Comparison of ENCODE assay signal across 8 cellular contexts in the genomic region with DNA sequence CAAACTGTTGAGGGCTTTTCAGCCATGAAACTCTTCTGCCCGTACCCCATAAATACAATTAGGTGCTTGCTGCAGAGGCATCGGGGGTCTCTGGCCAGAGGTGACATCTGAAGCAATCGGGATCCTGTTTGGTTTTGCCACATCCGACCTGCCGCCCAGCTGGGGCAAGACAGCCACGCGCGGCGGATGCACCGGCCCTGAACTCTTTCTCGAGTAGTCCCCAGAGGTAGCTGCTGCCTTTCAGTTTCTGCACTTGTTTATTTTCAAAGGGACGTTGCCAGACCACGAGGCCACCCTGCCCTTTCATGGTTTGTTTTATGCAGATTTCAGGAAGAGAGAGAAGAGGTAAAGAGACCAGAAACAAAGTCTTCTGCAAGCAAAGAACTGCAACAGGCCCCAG. TPM values are rescaled to one million over a fixed set of nuclear protein-coding genes. Genes with fewer than 3 reads are reported as not detected.
DNase-seq lines count a peak whose midpoint lies in the region; ATAC-seq and TF ChIP-seq lines count a peak whose summit lies in the region.

No MANE protein-coding gene starts in this region.

- BruUV-seq in mammary epithelial cell (replicated peaks; lab: Mats Ljungman, UMichigan): no TSS peak

- peak overlapping the region in 7 of 8 donors; percentile 21 to 81 (median 72) for H3K4me3 Mint-ChIP-seq in CD4-positive, alpha-beta memory T cell
- H3K4me3 Mint-ChIP-seq in activated T-helper 2 cell treated with anti-CD3 and anti-CD28 coated beads, Interferon-gamma antibody, Interleukin-2, Interleukin-4, amounts not matched to agents 10 μg/mL and 5 μg/mL and 100 μg/mL, durations not matched to agents 14 hours and 24 hours and 36 hours (ENCODE audit: low read depth): no peak overlapping the region
- peak overlapping the region; percentile 64 to 83 (median 76) for H3K4me3 Mint-ChIP-seq in naive thymus-derived CD4-positive, alpha-beta T cell

- no peak overlapping the region for H3K4me2 ChIP-seq in mammary epithelial cell (ENCODE audit: insufficient read depth, low read depth, low read length)

- no peak for TF ChIP-seq CTCF in mammary epithelial cell (conservative IDR thresholded peaks at IDR 0.05 in 1 of 2, IDR thresholded peaks at IDR 0.05 in 1 of 2; ENCODE audit: extremely low read depth in 1 of 2, insufficient read depth in 1 of 2, low read depth in 1 of 2, low read length in 2 of 2)

- no peaks in the 10 kb centered on the region for H3K27me3 ChIP-seq in CD4-positive, alpha-beta memory T cell (ENCODE audit: insufficient read depth, low read length)
- H3K27me3 ChIP-seq in naive thymus-derived CD4-positive, alpha-beta T cell (ENCODE audit: control insufficient read depth in 2 of 2, insufficient read depth in 2 of 2, low read length in 2 of 2): no peaks in the 10 kb centered on the region
- H3K27me3 ChIP-seq in mammary epithelial cell (ENCODE audit: insufficient read depth, low read length): no peaks in the 10 kb centered on the region

- no peak overlapping the region for H2AFZ ChIP-seq in mammary epithelial cell (ENCODE audit: low read depth, low read length)

- peak overlapping the region in 5 of 7 donors; percentile 4 to 84 (median 23) for H3K27ac Mint-ChIP-seq in CD4-positive, alpha-beta memory T cell
- no peak overlapping the region for H3K27ac Mint-ChIP-seq in activated T-helper 2 cell treated with anti-CD3 and anti-CD28 coated beads, Interferon-gamma antibody, Interleukin-2, Interleukin-4, amounts not matched to agents 10 μg/mL and 5 μg/mL and 100 μg/mL, durations not matched to agents 14 hours and 24 hours and 36 hours
- peak overlapping the region; percentile 12 to 86 (median 51) for H3K27ac Mint-ChIP-seq in naive thymus-derived CD4-positive, alpha-beta T cell

- no peaks in the 10 kb centered on the region for H3K79me2 ChIP-seq in mammary epithelial cell (ENCODE audit: insufficient read depth, low read length)

- H3K4me3 ChIP-seq in CD4-positive, alpha-beta memory T cell (ENCODE audit: low read length in 2 of 2): no peak overlapping the region
- H3K4me3 ChIP-seq in naive thymus-derived CD4-positive, alpha-beta T cell (ENCODE audit: low read length): peak overlapping the region; percentile 27
- no peak overlapping the region for H3K4me3 ChIP-seq in mammary epithelial cell (replicated peaks in 1 of 3; ENCODE audit: insufficient read depth in 1 of 3, low read depth in 2 of 3, low read length in 3 of 3)

- peak; percentile 87 for ATAC-seq in GM19351 (IDR thresholded peaks at IDR 0.05; ENCODE audit: unreplicated experiment)
- peak; percentile 89 for ATAC-seq in HG03439 (IDR thresholded peaks at IDR 0.05; ENCODE audit: unreplicated experiment)
- ATAC-seq in naive thymus-derived CD4-positive, alpha-beta T cell: peak; percentile 45

- peaks cover 11 to 12% (median 11%) of the 10 kb centered on the region in 4 donors for H3K4me1 Mint-ChIP-seq in CD4-positive, alpha-beta memory T cell
- H3K4me1 Mint-ChIP-seq in activated T-helper 2 cell treated with anti-CD3 and anti-CD28 coated beads, Interferon-gamma antibody, Interleukin-2, Interleukin-4, amounts not matched to agents 10 μg/mL and 5 μg/mL and 100 μg/mL, durations not matched to agents 14 hours and 24 hours and 36 hours (ENCODE audit: low read depth): peaks cover 12% of the 10 kb centered on the region
- peaks cover 17 to 26% (median 22%) of the 10 kb centered on the region in 7 donors for H3K4me1 Mint-ChIP-seq in naive thymus-derived CD4-positive, alpha-beta T cell

- intact Hi-C loops in CD4-positive, alpha-beta memory T cell (cut with micrococcal nuclease): no loop called here
- intact Hi-C loops in activated T-helper 2 cell treated with anti-CD3 and anti-CD28 coated beads, Interferon-gamma antibody, Interleukin-2, Interleukin-4, amounts not matched to agents 10 μg/mL and 5 μg/mL and 100 μg/mL, durations not matched to agents 14 hours and 24 hours and 36 hours (cut with micrococcal nuclease): no loop called here
- intact Hi-C loops in naive thymus-derived CD4-positive, alpha-beta T cell (cut with micrococcal nuclease): loop anchor here in 1 of 2 donors (1.0 to 5.0 kb wide), 2 partner anchors 10 to 34 kb away; partner anchors contain the start of gene MLXIP
- intact Hi-C loops in mammary epithelial cell (cut with micrococcal nuclease): no loop called here

- no peaks in the 10 kb centered on the region for H4K20me1 ChIP-seq in mammary epithelial cell (ENCODE audit: insufficient read depth, low read length)

- POLR2A ChIA-PET in CD4-positive, alpha-beta memory T cell (lab: Charles Lee; ENCODE audit: partially characterized antibody): interaction anchor here (0.7 to 1.5 kb wide), 2 partner anchors 10 to 48 kb away, joined by 3 to 8 read pairs; partner anchors contain the start of gene MLXIP
- POLR2A ChIA-PET in naive thymus-derived CD4-positive, alpha-beta T cell (lab: Charles Lee): interaction anchor here (0.6 to 1.5 kb wide), 3 partner anchors 10 to 39 kb away, joined by 3 to 4 read pairs (median 4); partner anchors contain the start of gene MLXIP

- no peaks in the 10 kb centered on the region for H3K36me3 ChIP-seq in CD4-positive, alpha-beta memory T cell (ENCODE audit: insufficient read depth, low read length)
- H3K36me3 ChIP-seq in naive thymus-derived CD4-positive, alpha-beta T cell (ENCODE audit: control insufficient read depth in 2 of 3, insufficient read depth in 3 of 3, low read length in 3 of 3): no peaks in the 10 kb centered on the region
- no peaks in the 10 kb centered on the region for H3K36me3 ChIP-seq in mammary epithelial cell (ENCODE audit: insufficient read depth, low read length)

- no peaks in the 10 kb centered on the region for H3K36me3 Mint-ChIP-seq in CD4-positive, alpha-beta memory T cell
- no peaks in the 10 kb centered on the region for H3K36me3 Mint-ChIP-seq in activated T-helper 2 cell treated with anti-CD3 and anti-CD28 coated beads, Interferon-gamma antibody, Interleukin-2, Interleukin-4, amounts not matched to agents 10 μg/mL and 5 μg/mL and 100 μg/mL, durations not matched to agents 14 hours and 24 hours and 36 hours (ENCODE audit: low read depth)
- H3K36me3 Mint-ChIP-seq in naive thymus-derived CD4-positive, alpha-beta T cell: peaks cover 0 to 3% (median 0%) of the 10 kb centered on the region in 5 donors

- dilution Hi-C loops in mammary epithelial cell (cut with HindIII; ENCODE audit: low sequenced_read_pairs): loop anchor here (5.0 to 10.0 kb wide), 2 partner anchors 97 to 101 kb away; no protein-coding TSS in a partner anchor

- H3K9me3 Mint-ChIP-seq in CD4-positive, alpha-beta memory T cell: no peaks in the 10 kb centered on the region
- no peaks in the 10 kb centered on the region for H3K9me3 Mint-ChIP-seq in activated T-helper 2 cell treated with anti-CD3 and anti-CD28 coated beads, Interferon-gamma antibody, Interleukin-2, Interleukin-4, amounts not matched to agents 10 μg/mL and 5 μg/mL and 100 μg/mL, durations not matched to agents 14 hours and 24 hours and 36 hours
- peaks cover 0 to 2% (median 0%) of the 10 kb centered on the region in 11 donors for H3K9me3 Mint-ChIP-seq in naive thymus-derived CD4-positive, alpha-beta T cell

- WGBS in mammary epithelial cell (ENCODE audit: low coverage, missing lambda C conversion rate): 92% methylated on average over 10 of the region's 13 CpGs

- in situ Hi-C loops in mammary epithelial cell (cut with MboI; ENCODE audit: low sequenced_read_pairs in 2 of 2): no loop called here

- CTCF ChIA-PET in CD4-positive, alpha-beta memory T cell (lab: Charles Lee; ENCODE audit: partially characterized antibody): interaction anchor here (0.9 to 6.1 kb wide), 5 partner anchors 10 to 150 kb away, joined by 3 to 33 read pairs (median 3); partner anchors contain the start of genes CFAP251 and MLXIP
- CTCF ChIA-PET in naive thymus-derived CD4-positive, alpha-beta T cell (lab: Charles Lee): interaction anchor here (1.1 to 1.6 kb wide), 5 partner anchors 12 to 144 kb away, joined by 3 to 5 read pairs (median 4); no protein-coding TSS in a partner anchor
- CTCF ChIA-PET in mammary epithelial cell (lab: Charles Lee; ENCODE audit: low non-redundant PET): no interaction called here

- peak in 4 of 5 donors; percentile 15 to 32 (median 28) for DNase-seq in CD4-positive, alpha-beta memory T cell
- peak; percentile 25 for DNase-seq in activated T-helper 2 cell treated with anti-CD3 and anti-CD28 coated beads, Interferon-gamma antibody, Interleukin-2, Interleukin-4, amounts not matched to agents 10 μg/mL and 5 μg/mL and 100 μg/mL, durations not matched to agents 14 hours and 24 hours and 36 hours (ENCODE audit: low spot score)
- DNase-seq in naive thymus-derived CD4-positive, alpha-beta T cell: peak in 2 of 9 donors; percentile 43
- no peak for DNase-seq in NCI-H2227 (lab: John Stamatoyannopoulos, UW; ENCODE audit: unreplicated experiment)
- DNase-seq in mammary epithelial cell: no peak
- DNase-seq in putamen (ENCODE audit: low spot score): no peak

- H3K27ac ChIP-seq in CD4-positive, alpha-beta memory T cell (ENCODE audit: low read depth, low read length): no peak overlapping the region
- no peak overlapping the region for H3K27ac ChIP-seq in naive thymus-derived CD4-positive, alpha-beta T cell (ENCODE audit: low read depth, low read length)
- no peak overlapping the region for H3K27ac ChIP-seq in mammary epithelial cell (ENCODE audit: insufficient read depth, low read depth, low read length)

- H3K9ac ChIP-seq in mammary epithelial cell (ENCODE audit: insufficient read depth, low read length): no peak overlapping the region

- no peaks in the 10 kb centered on the region for H3K9me3 ChIP-seq in CD4-positive, alpha-beta memory T cell (ENCODE audit: control insufficient read depth in 1 of 2, low read length in 2 of 2)
- no peaks in the 10 kb centered on the region for H3K9me3 ChIP-seq in naive thymus-derived CD4-positive, alpha-beta T cell (ENCODE audit: control insufficient read depth in 2 of 3, low read length in 3 of 3)
- H3K9me3 ChIP-seq in mammary epithelial cell (replicated peaks; ENCODE audit: insufficient read depth, low read length): no peaks in the 10 kb centered on the region

- H3K27me3 Mint-ChIP-seq in CD4-positive, alpha-beta memory T cell: no peaks in the 10 kb centered on the region
- H3K27me3 Mint-ChIP-seq in activated T-helper 2 cell treated with anti-CD3 and anti-CD28 coated beads, Interferon-gamma antibody, Interleukin-2, Interleukin-4, amounts not matched to agents 10 μg/mL and 5 μg/mL and 100 μg/mL, durations not matched to agents 14 hours and 24 hours and 36 hours (ENCODE audit: low read depth): no peaks in the 10 kb centered on the region
- H3K27me3 Mint-ChIP-seq in naive thymus-derived CD4-positive, alpha-beta T cell: peaks cover 0 to 4% (median 0%) of the 10 kb centered on the region in 5 donors

- peaks cover 10% of the 10 kb centered on the region for H3K4me1 ChIP-seq in CD4-positive, alpha-beta memory T cell (ENCODE audit: insufficient read depth, low read length)
- H3K4me1 ChIP-seq in naive thymus-derived CD4-positive, alpha-beta T cell (ENCODE audit: control insufficient read depth in 2 of 2, insufficient read depth in 2 of 2, low read length in 2 of 2): peaks cover 7 to 11% of the 10 kb centered on the region in 2 donors
- H3K4me1 ChIP-seq in mammary epithelial cell (ENCODE audit: insufficient read depth, low read length): peaks cover 16% of the 10 kb centered on the region

RNA-seq across cellular contexts. Expression of gene MLXIP, which starts 10.6 kb away (rescaled TPM):
- 10 to 100 TPM; 79.5 to 88.1 TPM for total RNA-seq in CD4-positive, alpha-beta memory T cell
- polyA plus RNA-seq in CD4-positive, alpha-beta memory T cell: 10 to 100 TPM in 1 of 2 donors, 1 to 10 TPM in 1; 2.7 to 23.8 TPM
- 36.7 and 41.4 TPM in 2 replicates for total RNA-seq in activated T-helper 2 cell treated with anti-CD3 and anti-CD28 coated beads, Interferon-gamma antibody, Interleukin-2, Interleukin-4, amounts not matched to agents 10 μg/mL and 5 μg/mL and 100 μg/mL, durations not matched to agents 14 hours and 24 hours and 36 hours
- 100 to 1,000 TPM in 4 of 5 experiments, 10 to 100 TPM in 1; 57.0 to 123 (median 115) TPM for total RNA-seq in naive thymus-derived CD4-positive, alpha-beta T cell
- polyA plus RNA-seq in naive thymus-derived CD4-positive, alpha-beta T cell: 10 to 100 TPM; 17.4 to 29.8 TPM
- 10 to 100 TPM; 17.7 to 53.6 TPM for total RNA-seq in mammary epithelial cell
- 14.3 TPM for polyA plus RNA-seq in mammary epithelial cell
- 50.3 TPM for polyA minus RNA-seq in mammary epithelial cell

RNA-seq across cellular contexts. Expression of gene BCL7A, which starts 46.3 kb away (rescaled TPM):
- total RNA-seq in CD4-positive, alpha-beta memory T cell: 1 to 10 TPM; 3.0 to 3.7 TPM
- polyA plus RNA-seq in CD4-positive, alpha-beta memory T cell: 1 to 10 TPM; 1.5 to 2.5 TPM
- total RNA-seq in activated T-helper 2 cell treated with anti-CD3 and anti-CD28 coated beads, Interferon-gamma antibody, Interleukin-2, Interleukin-4, amounts not matched to agents 10 μg/mL and 5 μg/mL and 100 μg/mL, durations not matched to agents 14 hours and 24 hours and 36 hours: 11.4 and 12.5 TPM in 2 replicates
- 1 to 10 TPM; 4.1 to 6.6 (median 5.4) TPM for total RNA-seq in naive thymus-derived CD4-positive, alpha-beta T cell
- polyA plus RNA-seq in naive thymus-derived CD4-positive, alpha-beta T cell: 10 to 100 TPM in 1 of 2 donors, 1 to 10 TPM in 1; 4.0 to 11.9 TPM
- 10 to 100 TPM; 15.8 to 27.7 TPM for total RNA-seq in mammary epithelial cell
- 17.4 TPM for polyA plus RNA-seq in mammary epithelial cell
- 15.9 TPM for polyA minus RNA-seq in mammary epithelial cell

Comparison
In these comparisons a context has a peak if more than half of its experiments do, and no peak if none do; other contexts are left out.
1. DNase-seq: peak in CD4-positive, alpha-beta memory T cell (4 of 5) and activated T-helper 2 cell treated with anti-CD3 and anti-CD28 coated beads, Interferon-gamma antibody, Interleukin-2, Interleukin-4, amounts not matched to agents 10 μg/mL and 5 μg/mL and 100 μg/mL, durations not matched to agents 14 hours and 24 hours and 36 hours (single experiment); none in NCI-H2227 (single experiment), mammary epithelial cell (single experiment) and putamen (single experiment).
2. Peak in every context shown above with its lines, with median percentiles within 50 percentile points of each other: ATAC-seq.